ENCODE assay signal across 24 cellular contexts in the genomic region with DNA sequence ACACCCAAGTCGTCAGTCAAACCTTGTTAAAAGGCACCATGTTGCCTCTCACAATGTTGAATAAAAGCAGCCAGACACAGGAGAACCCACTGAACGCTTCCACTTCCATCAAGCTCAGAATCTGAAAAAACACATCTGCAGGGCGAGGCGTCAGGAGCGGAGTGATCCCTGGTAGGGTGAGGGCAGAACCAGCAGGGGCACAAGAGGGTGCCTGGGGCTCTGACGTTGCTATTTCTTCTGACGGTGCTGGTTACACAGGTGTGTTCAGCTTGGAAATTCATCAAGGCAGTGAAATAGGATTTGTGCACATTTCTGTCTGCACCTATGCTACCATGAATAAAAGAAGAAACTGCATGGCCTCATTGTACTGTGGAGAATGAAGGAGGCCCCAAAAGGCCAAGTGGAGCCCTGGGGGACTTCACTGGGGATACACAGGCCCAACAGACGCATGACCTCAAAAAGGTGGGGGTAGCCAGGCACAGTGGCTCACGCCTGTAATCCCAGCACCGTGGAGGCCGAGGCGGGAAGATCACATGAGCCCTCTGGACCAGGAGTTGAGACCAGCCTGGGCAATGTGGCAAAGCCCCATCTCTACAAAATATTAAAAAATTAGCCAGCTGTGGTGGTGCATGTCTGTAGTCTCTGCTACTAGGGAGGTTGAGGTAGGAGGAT. TPM values are rescaled to one million over a fixed set of nuclear protein-coding genes. Genes with fewer than 3 reads are reported as not detected.
A peak's percentile ranks its signal among the peaks of the same experiment; 100 is the strongest.
DNase-seq lines count a peak whose midpoint lies in the region; ATAC-seq, FAIRE-seq and TF ChIP-seq lines count a peak whose summit lies in the region.
"Had no signal": no experiment of that assay in that cellular context is flagged by ENCODE, and none has a peak within 500 bp of the region (broad histone marks: within the 10 kb centered on the region; RNA-seq: fewer than 3 reads in every experiment).

No MANE protein-coding gene starts in this region.

- peaks cover 3% of the 10 kb centered on the region for H3K27me3 Mint-ChIP-seq in activated CD4-positive, alpha-beta T cell treated with anti-CD3 and anti-CD28 coated beads, Interleukin-2, amount 10 ng/mL, durations not matched to agents 24 days and 14 days
- H3K27me3 Mint-ChIP-seq in CD4-positive, CD25-positive, alpha-beta regulatory T cell: peaks cover under 1% of the 10 kb centered on the region
- H3K27me3 Mint-ChIP-seq in CD8-positive, alpha-beta T cell (ENCODE audit: low read depth): no peaks in the 10 kb centered on the region
- peaks cover 3% of the 10 kb centered on the region for H3K27me3 Mint-ChIP-seq in HFFc6 (ENCODE audit: insufficient read depth)
- H3K27me3 Mint-ChIP-seq: IgD-negative memory B cell had no signal

- H3K27me3 ChIP-seq in CD4-positive, CD25-positive, alpha-beta regulatory T cell (ENCODE audit: control insufficient read depth, insufficient read depth, low read length): no peaks in the 10 kb centered on the region
- H3K27me3 ChIP-seq in foreskin keratinocyte: no peaks in the 10 kb centered on the region
- no peaks in the 10 kb centered on the region for H3K27me3 ChIP-seq in CD8-positive, alpha-beta T cell (ENCODE audit: insufficient read depth, low read length)

- CTCF ChIA-PET in RWPE1 (lab: Yijun Ruan, JAX): no interaction called here
- CTCF ChIA-PET in CD8-positive, alpha-beta T cell (lab: Charles Lee): no interaction called here

- H3K4me1 ChIP-seq in CD4-positive, CD25-positive, alpha-beta regulatory T cell (ENCODE audit: control insufficient read depth, insufficient read depth, low read length, poor library complexity, severe bottlenecking): no peaks in the 10 kb centered on the region
- H3K4me1 ChIP-seq in foreskin keratinocyte: no peaks in the 10 kb centered on the region
- no peaks in the 10 kb centered on the region for H3K4me1 ChIP-seq in CD8-positive, alpha-beta T cell (ENCODE audit: insufficient read depth, low read length)
- H3K4me1 ChIP-seq: Caco-2, HAP-1 had no signal

- H3K36me3 ChIP-seq in CD4-positive, CD25-positive, alpha-beta regulatory T cell (ENCODE audit: control insufficient read depth, insufficient read depth, low read length): no peaks in the 10 kb centered on the region
- H3K36me3 ChIP-seq in CD8-positive, alpha-beta T cell (ENCODE audit: insufficient read depth, low read length): no peaks in the 10 kb centered on the region
- H3K36me3 ChIP-seq: HAP-1 had no signal

- H3K9me3 ChIP-seq in CD4-positive, CD25-positive, alpha-beta regulatory T cell (ENCODE audit: control insufficient read depth in 2 of 2, low read length in 2 of 2): no peaks in the 10 kb centered on the region
- no peaks in the 10 kb centered on the region for H3K9me3 ChIP-seq in CD8-positive, alpha-beta T cell (ENCODE audit: low read length)
- H3K9me3 ChIP-seq: Caco-2, HAP-1 had no signal

- peaks cover 2% of the 10 kb centered on the region for H3K36me3 Mint-ChIP-seq in activated CD4-positive, alpha-beta T cell treated with anti-CD3 and anti-CD28 coated beads, Interleukin-2, amount 10 ng/mL, durations not matched to agents 24 days and 14 days (ENCODE audit: low read depth)
- no peaks in the 10 kb centered on the region for H3K36me3 Mint-ChIP-seq in CD4-positive, CD25-positive, alpha-beta regulatory T cell
- H3K36me3 Mint-ChIP-seq in CD8-positive, alpha-beta T cell: no peaks in the 10 kb centered on the region
- no peaks in the 10 kb centered on the region for H3K36me3 Mint-ChIP-seq in HFFc6 (ENCODE audit: low read depth)
- H3K36me3 Mint-ChIP-seq: IgD-negative memory B cell had no signal

- H3K9me3 Mint-ChIP-seq in activated CD4-positive, alpha-beta T cell treated with anti-CD3 and anti-CD28 coated beads, Interleukin-2, amount 10 ng/mL, durations not matched to agents 24 days and 14 days: no peaks in the 10 kb centered on the region
- no peaks in the 10 kb centered on the region for H3K9me3 Mint-ChIP-seq in CD4-positive, CD25-positive, alpha-beta regulatory T cell
- H3K9me3 Mint-ChIP-seq in CD8-positive, alpha-beta T cell: no peaks in the 10 kb centered on the region
- no peaks in the 10 kb centered on the region for H3K9me3 Mint-ChIP-seq in HFFc6
- H3K9me3 Mint-ChIP-seq: IgD-negative memory B cell had no signal

- H3K27ac ChIP-seq in CD4-positive, CD25-positive, alpha-beta regulatory T cell (ENCODE audit: insufficient read depth, low read length, poor library complexity, severe bottlenecking): no peak overlapping the region
- peak overlapping the region; percentile 8; the same call in 1 of the 2 replicates for H3K27ac ChIP-seq in RWPE1
- H3K27ac ChIP-seq in foreskin keratinocyte: no peak overlapping the region
- no peak overlapping the region for H3K27ac ChIP-seq in CD8-positive, alpha-beta T cell (ENCODE audit: low read depth, low read length)
- H3K27ac ChIP-seq: 22Rv1, GM23248, SK-N-MC had no signal

- no peak overlapping the region for H3K27ac Mint-ChIP-seq in activated CD4-positive, alpha-beta T cell treated with anti-CD3 and anti-CD28 coated beads, Interleukin-2, amount 10 ng/mL, durations not matched to agents 24 days and 14 days
- peak overlapping the region in 2 of 3 donors; percentile 70 to 77 for H3K27ac Mint-ChIP-seq in CD4-positive, CD25-positive, alpha-beta regulatory T cell
- no peak overlapping the region for H3K27ac Mint-ChIP-seq in CD8-positive, alpha-beta T cell
- no peak overlapping the region for H3K27ac Mint-ChIP-seq in HFFc6

- POLR2A ChIA-PET in RWPE1 (lab: Yijun Ruan, JAX; ENCODE audit: low non-redundant PET): no interaction called here
- POLR2A ChIA-PET in CD8-positive, alpha-beta T cell (lab: Charles Lee): no interaction called here

- peak; percentile 53 for DNase-seq in activated CD4-positive, alpha-beta T cell treated with anti-CD3 and anti-CD28 coated beads, Interleukin-2, amount 10 ng/mL, durations not matched to agents 24 days and 14 days
- DNase-seq in activated CD4-positive, alpha-beta T cell treated with anti-CD3 and anti-CD28 coated beads, Interleukin-2, amount 50 U/mL, for 48 hours: no peak
- DNase-seq in CD4-positive, CD25-positive, alpha-beta regulatory T cell: no peak
- DNase-seq in RWPE1 (ENCODE audit: low spot score) (no peak), foreskin keratinocyte (no peak), HFFc6 (no peak), HTR-8/SVneo (ENCODE audit: insufficient read length, low spot score) (no peak)
- no peak for DNase-seq in CD8-positive, alpha-beta T cell
- DNase-seq: ACHN, Caco-2, DMS79 treated with DMSO at 0.1 percent for 48 hours, GM23248, NCI-H1048, NCI-H1417, NCI-H1694 treated with DMSO at 0.1 percent for 48 hours, NCI-H2081, NCI-H2227 treated with DMSO at 0.1 percent for 48 hours, NCI-H526 treated with DMSO at 0.1 percent for 48 hours, SIG-M5 had no signal

- TF ChIP-seq CTCF in RWPE1 (conservative IDR thresholded peaks at IDR 0.05; ENCODE audit: low read depth) (no peak), foreskin keratinocyte (conservative IDR thresholded peaks at IDR 0.05) (no peak), HFFc6 (IDR thresholded peaks at IDR 0.05) (no peak)
- TF ChIP-seq CTCF in CD8-positive, alpha-beta T cell (IDR thresholded peaks at IDR 0.05): no peak

- no peak overlapping the region for H3K4me3 ChIP-seq in CD4-positive, CD25-positive, alpha-beta regulatory T cell (ENCODE audit: low read depth, low read length)
- H3K4me3 ChIP-seq in CD8-positive, alpha-beta T cell (ENCODE audit: low read depth, low read length): no peak overlapping the region
- H3K4me3 ChIP-seq: GM23248, HAP-1, SK-N-MC had no signal

- intact Hi-C loops in activated CD4-positive, alpha-beta T cell treated with anti-CD3 and anti-CD28 coated beads, Interleukin-2, amount 10 ng/mL, durations not matched to agents 24 days and 14 days (cut with micrococcal nuclease): no loop called here
- intact Hi-C loops in CD8-positive, alpha-beta T cell (cut with DNase I, micrococcal nuclease): no loop called here

- H3K4me3 Mint-ChIP-seq in activated CD4-positive, alpha-beta T cell treated with anti-CD3 and anti-CD28 coated beads, Interleukin-2, amount 10 ng/mL, durations not matched to agents 24 days and 14 days: no peak overlapping the region
- no peak overlapping the region for H3K4me3 Mint-ChIP-seq in CD4-positive, CD25-positive, alpha-beta regulatory T cell
- H3K4me3 Mint-ChIP-seq in CD8-positive, alpha-beta T cell: no peak overlapping the region
- no peak overlapping the region for H3K4me3 Mint-ChIP-seq in HFFc6
- H3K4me3 Mint-ChIP-seq: IgD-negative memory B cell had no signal

- no peak for FAIRE-seq in HTR-8/SVneo (lab: Jason Lieb, UNC)
- FAIRE-seq: GM19239 had no signal

- no peak for ATAC-seq in CD4-positive, CD25-positive, alpha-beta regulatory T cell (ENCODE audit: low read depth in 2 of 2)
- peak; percentile 58 for ATAC-seq in foreskin keratinocyte
- ATAC-seq in CD8-positive, alpha-beta T cell: no peak

- H3K4me1 Mint-ChIP-seq in activated CD4-positive, alpha-beta T cell treated with anti-CD3 and anti-CD28 coated beads, Interleukin-2, amount 10 ng/mL, durations not matched to agents 24 days and 14 days: no peaks in the 10 kb centered on the region
- peaks cover 0 to 5% (median 3%) of the 10 kb centered on the region in 4 donors for H3K4me1 Mint-ChIP-seq in CD4-positive, CD25-positive, alpha-beta regulatory T cell
- H3K4me1 Mint-ChIP-seq in CD8-positive, alpha-beta T cell (ENCODE audit: low read depth): no peaks in the 10 kb centered on the region
- H3K4me1 Mint-ChIP-seq in HFFc6 (ENCODE audit: low read depth): no peaks in the 10 kb centered on the region
- H3K4me1 Mint-ChIP-seq: IgD-negative memory B cell had no signal

RNA-seq across cellular contexts. Expression of a gene that starts 19.2 kb away (rescaled TPM):
- total RNA-seq in activated CD4-positive, alpha-beta T cell treated with anti-CD3 and anti-CD28 coated beads, Interleukin-2, amount 10 ng/mL, durations not matched to agents 24 days and 14 days: 94.6 and 96.3 TPM in 2 replicates
- total RNA-seq in CD4-positive, CD25-positive, alpha-beta regulatory T cell: 10.6 TPM
- polyA plus RNA-seq in CD4-positive, CD25-positive, alpha-beta regulatory T cell: 1 to 10 TPM; 2.7 to 5.6 (median 3.8) TPM
- 38.1 and 43.7 TPM in 2 replicates for total RNA-seq in foreskin keratinocyte
- polyA plus RNA-seq in foreskin keratinocyte: 13.1 and 18.2 TPM in 2 replicates
- total RNA-seq in CD8-positive, alpha-beta T cell: 1 to 10 TPM; 3.2 to 4.5 TPM
- total RNA-seq in HFFc6 (2021; fragmentation: NEBNext Ultra II Directional; extraction: Animal tissue kit (Norgen Biotek cat#: 25700)): 10 to 100 TPM; 27.1 to 60.3 (median 54.8) TPM

Comparison
In these comparisons a context has a peak if more than half of its experiments do, and no peak if none do; other contexts are left out.
1. H3K27ac Mint-ChIP-seq: peak in CD4-positive, CD25-positive, alpha-beta regulatory T cell (2 of 3); none in activated CD4-positive, alpha-beta T cell treated with anti-CD3 and anti-CD28 coated beads, Interleukin-2, amount 10 ng/mL, durations not matched to agents 24 days and 14 days (single experiment), CD8-positive, alpha-beta T cell (single experiment) and HFFc6 (single experiment).